Comparison of ENCODE assay signal across 15 cellular contexts in the genomic region with DNA sequence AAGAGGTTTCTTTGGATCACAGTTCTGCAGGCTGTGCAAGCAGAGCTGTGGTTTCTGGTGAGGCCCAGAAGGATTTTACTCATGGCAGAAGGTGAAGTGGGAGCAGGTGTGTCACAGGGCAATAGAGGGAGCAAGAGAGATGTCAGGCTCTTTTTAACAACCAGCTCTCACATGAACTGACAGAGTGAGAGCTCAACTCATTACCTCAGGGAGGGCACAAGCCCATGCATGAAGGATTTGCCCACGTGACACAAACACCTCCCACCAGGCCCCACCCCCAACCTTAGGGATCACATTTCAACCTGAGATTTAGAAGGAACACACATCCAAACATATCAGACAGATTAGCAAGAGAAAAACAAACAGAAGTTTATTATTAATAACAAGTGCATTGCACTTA.
DNase-seq lines count a peak whose midpoint lies in the region; ATAC-seq and TF ChIP-seq lines count a peak whose summit lies in the region.
"Had no signal": no experiment of that assay in that cellular context is flagged by ENCODE, and none has a peak within 500 bp of the region (broad histone marks: within the 10 kb centered on the region; RNA-seq: fewer than 3 reads in every experiment).

No MANE protein-coding gene starts in this region.

- DNase-seq in NCI-H82 (lab: John Stamatoyannopoulos, UW) (peak; percentile 45), NCI-H82 treated with DMSO at 0.1 percent for 48 hours (lab: John Stamatoyannopoulos, UW; ENCODE audit: unreplicated experiment) (no peak), NCI-H2171 (lab: John Stamatoyannopoulos, UW) (peak; percentile 95), body of pancreas (peak in 3 of 4 donors; percentile 14 to 48 (median 29)), nephron progenitor cell (peak; percentile 26), left ventricle myocardium superior (no peak)
- DNase-seq in activated CD4-positive, alpha-beta T cell treated with anti-CD3 and anti-CD28 coated beads for 1 hour: no peak
- DNase-seq: activated CD4-positive, alpha-beta T cell treated with anti-CD3 and anti-CD28 coated beads, Interleukin-2, amount 10 ng/mL, durations not matched to agents 24 days and 14 days; activated naive CD8-positive, alpha-beta T cell treated with anti-CD3 and anti-CD28 coated beads, Interleukin-2, amount 10 ng/mL, durations not matched to agents 7 days and 5 days; activated T-cell treated with anti-CD3 and anti-CD28 coated beads, Interleukin-2, amount 50 U/mL, for 1 hour; T-helper 17 cell had no signal

- H3K9me3 Mint-ChIP-seq in nephron progenitor cell: peaks cover 5% of the 10 kb centered on the region
- H3K9me3 Mint-ChIP-seq: activated CD4-positive, alpha-beta T cell treated with anti-CD3 and anti-CD28 coated beads, Interleukin-2, amount 10 ng/mL, durations not matched to agents 24 days and 14 days had no signal

- intact Hi-C loops in body of pancreas (cut with DNase I): no loop called here
- intact Hi-C loops in left ventricle myocardium superior (cut with micrococcal nuclease): no loop called here

- H3K27me3 Mint-ChIP-seq in nephron progenitor cell (ENCODE audit: low read depth, poor library complexity): no peaks in the 10 kb centered on the region
- H3K27me3 Mint-ChIP-seq: activated CD4-positive, alpha-beta T cell treated with anti-CD3 and anti-CD28 coated beads, Interleukin-2, amount 10 ng/mL, durations not matched to agents 24 days and 14 days; activated naive CD8-positive, alpha-beta T cell treated with anti-CD3 and anti-CD28 coated beads, Interleukin-2, amount 10 ng/mL, durations not matched to agents 7 days and 5 days; T-helper 17 cell had no signal

- no peak overlapping the region for H3K4me3 Mint-ChIP-seq in nephron progenitor cell
- H3K4me3 Mint-ChIP-seq: activated CD4-positive, alpha-beta T cell treated with anti-CD3 and anti-CD28 coated beads, Interleukin-2, amount 10 ng/mL, durations not matched to agents 24 days and 14 days; activated naive CD8-positive, alpha-beta T cell treated with anti-CD3 and anti-CD28 coated beads, Interleukin-2, amount 10 ng/mL, durations not matched to agents 7 days and 5 days; T-helper 17 cell had no signal

- H3K36me3 ChIP-seq in body of pancreas (replicated peaks in 1 of 2; ENCODE audit: insufficient read depth in 1 of 2, low read depth in 2 of 2): no peaks in the 10 kb centered on the region
- H3K36me3 ChIP-seq: HAP-1 had no signal

- no peak for TF ChIP-seq POLR2A in body of pancreas (IDR thresholded peaks at IDR 0.05)

- H3K4me1 ChIP-seq in body of pancreas: peaks cover 25% of the 10 kb centered on the region
- H3K4me1 ChIP-seq: HAP-1, parathyroid adenoma had no signal

- 4 to 9% methylated on average over 1 of the region's 1 CpG for WGBS in body of pancreas, 2 donors

- TF ChIP-seq CTCF in body of pancreas (IDR thresholded peaks at IDR 0.05) (no peak), nephron progenitor cell (IDR thresholded peaks at IDR 0.05) (no peak)

- no peak overlapping the region for H3K27ac ChIP-seq in body of pancreas
- H3K27ac ChIP-seq: parathyroid adenoma had no signal

- no peaks in the 10 kb centered on the region for H3K27me3 ChIP-seq in body of pancreas

- H3K4me1 Mint-ChIP-seq in nephron progenitor cell: peaks cover 8% of the 10 kb centered on the region
- H3K4me1 Mint-ChIP-seq: activated CD4-positive, alpha-beta T cell treated with anti-CD3 and anti-CD28 coated beads, Interleukin-2, amount 10 ng/mL, durations not matched to agents 24 days and 14 days; activated naive CD8-positive, alpha-beta T cell treated with anti-CD3 and anti-CD28 coated beads, Interleukin-2, amount 10 ng/mL, durations not matched to agents 7 days and 5 days; T-helper 17 cell had no signal

- H3K4me3 ChIP-seq in body of pancreas: no peak overlapping the region
- H3K4me3 ChIP-seq: HAP-1, smooth muscle cell had no signal

- no peak overlapping the region for H3K27ac Mint-ChIP-seq in nephron progenitor cell
- H3K27ac Mint-ChIP-seq: activated CD4-positive, alpha-beta T cell treated with anti-CD3 and anti-CD28 coated beads, Interleukin-2, amount 10 ng/mL, durations not matched to agents 24 days and 14 days; activated naive CD8-positive, alpha-beta T cell treated with anti-CD3 and anti-CD28 coated beads, Interleukin-2, amount 10 ng/mL, durations not matched to agents 7 days and 5 days; T-helper 17 cell had no signal

- no peaks in the 10 kb centered on the region for H3K9me3 ChIP-seq in body of pancreas
- H3K9me3 ChIP-seq: HAP-1 had no signal

- ATAC-seq in body of pancreas (peak; percentile 67), HG02678 (IDR thresholded peaks at IDR 0.05; ENCODE audit: unreplicated experiment) (no peak), left ventricle myocardium superior (no peak)
- ATAC-seq: T-helper 17 cell had no signal

- H3K36me3 Mint-ChIP-seq in nephron progenitor cell (ENCODE audit: low read depth): no peaks in the 10 kb centered on the region
- H3K36me3 Mint-ChIP-seq: activated naive CD8-positive, alpha-beta T cell treated with anti-CD3 and anti-CD28 coated beads, Interleukin-2, amount 10 ng/mL, durations not matched to agents 7 days and 5 days had no signal

Comparison
In these comparisons a context has a peak if more than half of its experiments do, and no peak if none do; other contexts are left out.
1. DNase-seq: peak in NCI-H82 (single experiment), NCI-H2171 (single experiment), body of pancreas (3 of 4) and nephron progenitor cell (single experiment); none in NCI-H82 treated with DMSO at 0.1 percent for 48 hours (single experiment), activated CD4-positive, alpha-beta T cell treated with anti-CD3 and anti-CD28 coated beads for 1 hour (single experiment) and left ventricle myocardium superior (single experiment).